ENCODE assay signal across 8 cellular contexts in the genomic region with DNA sequence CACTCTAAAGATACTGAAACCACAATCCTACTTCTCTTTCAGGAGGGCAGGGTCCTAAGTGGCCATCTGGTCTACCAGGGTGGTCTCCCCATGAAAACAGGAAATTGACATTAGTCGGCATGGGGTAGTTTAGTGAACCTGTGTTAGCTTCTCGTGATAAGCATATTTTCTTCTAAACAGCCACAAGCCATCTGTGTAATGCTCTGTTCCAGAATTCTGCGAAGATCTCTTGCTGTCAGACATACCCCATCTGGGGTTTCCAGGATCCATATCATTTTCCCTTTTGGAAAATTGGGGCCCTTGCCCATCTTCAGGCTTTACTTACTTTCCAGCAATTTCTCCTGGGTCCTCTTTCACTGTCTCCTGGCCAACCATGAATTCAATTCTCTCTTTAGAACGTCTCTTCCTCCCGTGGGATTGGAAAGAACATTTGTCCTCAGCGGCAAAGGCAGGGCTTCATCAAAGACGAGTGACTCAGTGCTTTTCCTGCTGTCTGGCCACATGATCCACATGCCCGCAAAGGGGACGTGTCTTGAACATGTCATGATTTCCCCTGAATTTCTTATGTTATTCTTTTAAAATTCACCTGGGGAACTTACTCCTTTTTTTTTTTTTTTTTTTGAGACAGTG. TPM values are rescaled to one million over a fixed set of nuclear protein-coding genes. Genes with fewer than 3 reads are reported as not detected.
A peak's percentile ranks its signal among the peaks of the same experiment; 100 is the strongest.
DNase-seq lines count a peak whose midpoint lies in the region; ATAC-seq, FAIRE-seq and TF ChIP-seq lines count a peak whose summit lies in the region.

No MANE protein-coding gene starts in this region.

- H3K4me3 Mint-ChIP-seq in activated CD4-positive, alpha-beta T cell treated with anti-CD3 and anti-CD28 coated beads for 36 hours = no peak overlapping the region

- H3K36me3 Mint-ChIP-seq in activated CD4-positive, alpha-beta T cell treated with anti-CD3 and anti-CD28 coated beads for 36 hours (ENCODE audit: low read depth) = no peaks in the 10 kb centered on the region

- H3K4me1 Mint-ChIP-seq in activated CD4-positive, alpha-beta T cell treated with anti-CD3 and anti-CD28 coated beads for 36 hours = peaks cover 15% of the 10 kb centered on the region

- H3K27me3 Mint-ChIP-seq in activated CD4-positive, alpha-beta T cell treated with anti-CD3 and anti-CD28 coated beads for 36 hours = peaks cover 7% of the 10 kb centered on the region

- TF ChIP-seq POLR2A in GM12891 (IDR thresholded peaks at IDR 0.05; ENCODE audit: low read depth, low read length) = no peak

- no peaks in the 10 kb centered on the region for H3K36me3 ChIP-seq in left ventricle myocardium inferior

- CTCF ChIA-PET in activated CD4-positive, alpha-beta T cell treated with anti-CD3 and anti-CD28 coated beads for 36 hours (lab: Charles Lee) = interaction anchor here (0.5 to 0.6 kb wide), 3 partner anchors 48 to 709 kb away, joined by 3 to 4 read pairs (median 3); no protein-coding TSS in a partner anchor

- peak; percentile 64 for DNase-seq in activated CD4-positive, alpha-beta T cell treated with anti-CD3 and anti-CD28 coated beads for 36 hours
- no peak for DNase-seq in activated CD4-positive, alpha-beta T cell treated with anti-CD3 and anti-CD28 coated beads for 1 hour
- DNase-seq in activated T-cell treated with anti-CD3 and anti-CD28 coated beads for 48 hours (ENCODE audit: low read depth) = peak; percentile 29
- peak; percentile 66 for DNase-seq in left ventricle myocardium inferior
- DNase-seq in effector CD8-positive, alpha-beta T cell (lab: John Stamatoyannopoulos, UW) = no peak
- no peak for DNase-seq in GM12891 (ENCODE audit: insufficient read length, low spot score)

- TF ChIP-seq CTCF in left ventricle myocardium inferior (IDR thresholded peaks at IDR 0.05; ENCODE audit: borderline replicate concordance) = no peak

- FAIRE-seq in GM12891 (lab: Jason Lieb, UNC) = no peak

- peak overlapping the region; percentile 78 for H3K27ac ChIP-seq in left ventricle myocardium inferior (replicated peaks)
- H3K27ac ChIP-seq in temporal lobe (ENCODE audit: low read depth, low read length) = peak overlapping the region; percentile 17

- H3K4me3 ChIP-seq in left ventricle myocardium inferior = no peak overlapping the region

- H3K4me1 ChIP-seq in left ventricle myocardium inferior = peaks cover 19% of the 10 kb centered on the region

- H3K27me3 ChIP-seq in left ventricle myocardium inferior (ENCODE audit: low read depth) = no peaks in the 10 kb centered on the region

- peaks cover 5% of the 10 kb centered on the region for H3K9me3 Mint-ChIP-seq in activated CD4-positive, alpha-beta T cell treated with anti-CD3 and anti-CD28 coated beads for 36 hours (ENCODE audit: low read depth)

- H3K27ac Mint-ChIP-seq in activated CD4-positive, alpha-beta T cell treated with anti-CD3 and anti-CD28 coated beads for 36 hours = no peak overlapping the region

- POLR2A ChIA-PET in activated CD4-positive, alpha-beta T cell treated with anti-CD3 and anti-CD28 coated beads for 36 hours (lab: Charles Lee) = no interaction called here

- H3K9me3 ChIP-seq in left ventricle myocardium inferior (replicated peaks) = peaks cover 10% of the 10 kb centered on the region

- intact Hi-C loops in activated CD4-positive, alpha-beta T cell treated with anti-CD3 and anti-CD28 coated beads for 36 hours (cut with DNase I, micrococcal nuclease) = no loop called here
- intact Hi-C loops in left ventricle myocardium inferior (cut with micrococcal nuclease) = no loop called here

- ATAC-seq in activated CD4-positive, alpha-beta T cell treated with anti-CD3 and anti-CD28 coated beads for 36 hours = peak; percentile 87
- ATAC-seq in HG02588 (IDR thresholded peaks at IDR 0.05; ENCODE audit: unreplicated experiment) = no peak

TF ChIP-seq in GM12891, 5 proteins besides CTCF, POLR2A, EP300 and RAD21:
- no peak for TF ChIP-seq PAX5 (IDR thresholded peaks at IDR 0.05; ENCODE audit: insufficient read depth, low read length, severe bottlenecking)
- TF ChIP-seq POLR2AphosphoS5 (IDR thresholded peaks at IDR 0.05; ENCODE audit: low read depth, low read length) = no peak
- TF ChIP-seq SPI1 (IDR thresholded peaks at IDR 0.05; ENCODE audit: low read depth, low read length) = no peak
- no peak for TF ChIP-seq POU2F2 (IDR thresholded peaks at IDR 0.05; ENCODE audit: low read depth, low read length)
- no peak for TF ChIP-seq TAF1 (IDR thresholded peaks at IDR 0.05; ENCODE audit: low read depth, low read length)

RNA-seq across cellular contexts. Expression of gene NCOR2, which starts 21.4 kb away (rescaled TPM):
- 100 to 1,000 TPM; 103 to 115 TPM for total RNA-seq in activated CD4-positive, alpha-beta T cell treated with anti-CD3 and anti-CD28 coated beads for 36 hours
- total RNA-seq in left ventricle myocardium inferior (152 TPM), temporal lobe (20.7 TPM)
- 66.2 TPM for polyA plus RNA-seq in GM12891 (2012; ENCODE audit: low read depth, missing spikeins)

Comparison
In these comparisons a context has a peak if more than half of its experiments do, and no peak if none do; other contexts are left out.
1. DNase-seq: peak in activated CD4-positive, alpha-beta T cell treated with anti-CD3 and anti-CD28 coated beads for 36 hours (single experiment), activated T-cell treated with anti-CD3 and anti-CD28 coated beads for 48 hours (single experiment) and left ventricle myocardium inferior (single experiment); none in activated CD4-positive, alpha-beta T cell treated with anti-CD3 and anti-CD28 coated beads for 1 hour (single experiment), effector CD8-positive, alpha-beta T cell (single experiment) and GM12891 (single experiment).